Comparison of ENCODE assay signal across 26 cellular contexts in the genomic region with DNA sequence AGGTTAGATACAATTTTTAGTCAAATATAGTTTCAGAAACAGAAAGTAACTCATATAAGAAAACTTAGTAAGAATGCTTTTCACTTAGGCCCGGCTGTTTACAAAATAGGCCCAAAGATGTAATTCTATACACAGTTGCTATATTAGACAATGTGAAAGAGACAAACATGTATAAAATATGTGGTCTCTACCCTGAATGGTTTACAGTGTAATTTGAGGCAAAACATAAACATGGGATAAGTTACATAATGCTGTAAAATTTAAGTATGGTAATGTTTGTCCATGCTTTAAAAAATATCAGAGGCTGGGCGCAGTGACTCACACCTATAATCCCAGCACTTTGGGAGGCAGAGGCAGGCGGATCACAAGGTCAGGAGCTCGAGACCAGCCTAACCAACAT. TPM values are rescaled to one million over a fixed set of nuclear protein-coding genes. Genes with fewer than 3 reads are reported as not detected.
"Had no signal": no experiment of that assay in that cellular context is flagged by ENCODE, and none has a peak within 500 bp of the region (broad histone marks: within the 10 kb centered on the region; RNA-seq: fewer than 3 reads in every experiment).

No MANE protein-coding gene starts in this region.

- FAIRE-seq: endothelial cell of umbilical vein, keratinocyte had no signal

- ATAC-seq: effector memory CD8-positive, alpha-beta T cell; esophagus mucosa; gastroesophageal sphincter; left colon; stimulated activated naive CD8-positive, alpha-beta T cell treated with anti-CD3 and anti-CD28 coated beads, Interleukin-15, Interleukin-2, amounts not matched to agents 100 U/mL and 50 U/mL, for 24 hours had no signal

- H3K27me3 ChIP-seq: adrenal gland, ascending aorta, gastroesophageal sphincter, spleen, upper lobe of left lung had no signal

- H3K4me1 Mint-ChIP-seq: activated B cell treated with CpG ODN at 0.5 μM for 24 hours, naive B cell had no signal

- H3K9me3 Mint-ChIP-seq: effector memory CD8-positive, alpha-beta T cell; T-helper 1 cell treated with Interleukin-12 subunit alpha and Interleukin-12 subunit beta and Interleukin-4 antibody, amounts not matched to agents 30 μg/mL and 1 μg/mL, for 36 hours had no signal

- H3K4me3 Mint-ChIP-seq: activated B cell treated with CpG ODN at 0.5 μM for 24 hours; effector memory CD8-positive, alpha-beta T cell; naive B cell; T-helper 1 cell treated with Interleukin-12 subunit alpha and Interleukin-12 subunit beta and Interleukin-4 antibody, amounts not matched to agents 30 μg/mL and 1 μg/mL, for 36 hours had no signal

- H3K9me3 ChIP-seq: adrenal gland, ascending aorta, gastroesophageal sphincter, upper lobe of left lung had no signal

- H3K27me3 Mint-ChIP-seq: activated B cell treated with CpG ODN at 0.5 μM for 24 hours; effector memory CD8-positive, alpha-beta T cell; naive B cell; progenitor cell of endocrine pancreas had no signal

- H3K27ac Mint-ChIP-seq: activated B cell treated with CpG ODN at 0.5 μM for 24 hours; effector memory CD8-positive, alpha-beta T cell; progenitor cell of endocrine pancreas; T-helper 1 cell treated with Interleukin-12 subunit alpha and Interleukin-12 subunit beta and Interleukin-4 antibody, amounts not matched to agents 30 μg/mL and 1 μg/mL, for 36 hours had no signal

- H3K27ac ChIP-seq: adrenal gland, ascending aorta, gastroesophageal sphincter, spleen, upper lobe of left lung had no signal

- DNase-seq: activated B cell treated with CpG ODN at 0.5 μM for 24 hours; activated CD4-positive, alpha-beta T cell treated with anti-CD3 and anti-CD28 coated beads for 4 hours; activated CD4-positive, alpha-beta T cell treated with anti-CD3 and anti-CD28 coated beads, Interleukin-2, amount 50 U/mL, for 48 hours; activated gamma-delta T cell; activated naive CD4-positive, alpha-beta T cell treated with anti-CD3 and anti-CD28 coated beads, Interleukin-2, amount 50 U/mL, for 16 hours; adrenal gland; central memory CD4-positive, alpha-beta T cell; effector memory CD8-positive, alpha-beta T cell; head of caudate nucleus; left colon; mesendoderm; naive B cell; retina; spleen; stimulated activated CD4-positive, alpha-beta T cell treated with anti-CD3 and anti-CD28 coated beads, Interleukin-4, amount 100 ng/mL, for 24 hours; stimulated activated naive CD8-positive, alpha-beta T cell treated with anti-CD3 and anti-CD28 coated beads, Interleukin-15, Interleukin-2, amounts not matched to agents 100 U/mL and 50 U/mL, for 24 hours; upper lobe of left lung had no signal

- H3K4me1 ChIP-seq: adrenal gland, ascending aorta, gastroesophageal sphincter, spleen, upper lobe of left lung had no signal

- H3K4me3 ChIP-seq: adrenal gland, ascending aorta, gastroesophageal sphincter, spleen, upper lobe of left lung had no signal

RNA-seq across cellular contexts. Expression of a gene that starts 48.0 kb away (rescaled TPM):
- total RNA-seq: activated B cell treated with CpG ODN at 0.5 μM for 24 hours, ascending aorta, esophagus mucosa, mucosa of gallbladder, osteocyte had no signal
